Comparison of ENCODE assay signal across 29 cellular contexts in the genomic region with DNA sequence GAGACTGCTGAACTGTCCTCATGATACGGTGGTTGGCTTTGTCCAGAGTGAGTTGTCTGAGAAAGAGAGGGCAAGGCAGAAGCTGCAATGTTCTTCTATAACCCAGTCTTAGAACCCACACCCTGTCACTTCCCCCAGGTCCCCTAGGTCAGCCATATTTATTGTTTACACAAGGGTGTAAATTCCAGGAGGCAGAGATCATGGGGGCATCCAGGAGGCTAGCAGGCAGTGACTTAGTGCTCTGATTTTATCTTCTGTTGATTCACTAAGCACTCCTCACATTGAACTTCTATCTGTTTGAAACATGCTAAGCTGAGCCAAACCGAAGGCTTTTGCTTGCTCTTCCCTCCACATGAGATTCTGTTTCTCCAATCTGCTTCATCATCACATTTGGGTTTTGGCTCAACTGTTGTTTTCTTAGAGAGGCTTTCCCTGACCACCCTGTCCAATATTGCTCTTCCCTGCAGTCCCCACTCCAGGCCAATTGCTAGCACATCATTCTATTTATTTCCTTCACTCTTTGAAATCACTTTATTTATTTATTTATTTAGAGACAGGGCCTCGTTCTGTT. TPM values are rescaled to one million over a fixed set of nuclear protein-coding genes. Genes with fewer than 3 reads are reported as not detected.
"Had no signal": no experiment of that assay in that cellular context is flagged by ENCODE, and none has a peak within 500 bp of the region (broad histone marks: within the 10 kb centered on the region; RNA-seq: fewer than 3 reads in every experiment).

No MANE protein-coding gene starts in this region.

- H3K4me2 ChIP-seq: hepatocyte, neural progenitor cell had no signal

- H3K27ac ChIP-seq: heart right ventricle, hepatocyte, lower lobe of right lung, neural progenitor cell, ovary, prostate gland, sigmoid colon, spleen, suprapubic skin, thoracic aorta, tibial artery, upper lobe of right lung had no signal

- H3K4me1 ChIP-seq: heart right ventricle, lower lobe of right lung, neural progenitor cell, prostate gland, sigmoid colon, spleen, suprapubic skin, tibial artery, upper lobe of right lung had no signal

- H3K79me2 ChIP-seq: hepatocyte had no signal

- H3K27me3 ChIP-seq: hepatocyte, neural progenitor cell, ovary, sigmoid colon, spleen, tibial artery, upper lobe of right lung had no signal

- ATAC-seq: heart right ventricle; left cardiac atrium; left lobe of liver; lower lobe of right lung; natural killer cell; right cardiac atrium; stimulated activated effector memory CD8-positive, alpha-beta T cell treated with anti-CD3 and anti-CD28 coated beads, Interleukin-12 subunit alpha, Interleukin-12 subunit beta, amount 100 ng/mL, for 72 hours; upper lobe of right lung had no signal

- H3K9me3 ChIP-seq: lower lobe of right lung, ovary, prostate gland, sigmoid colon, suprapubic skin, tibial artery, upper lobe of right lung had no signal

- H3K4me3 ChIP-seq: heart right ventricle, hepatocyte, lower lobe of right lung, neural progenitor cell, ovary, prostate gland, sigmoid colon, spleen, suprapubic skin, thoracic aorta, tibial artery, upper lobe of right lung had no signal

- H3K9ac ChIP-seq: neural progenitor cell had no signal

- H2AFZ ChIP-seq: hepatocyte, neural progenitor cell had no signal

- H3K36me3 ChIP-seq: heart right ventricle, lower lobe of right lung, neural progenitor cell, ovary, prostate gland, sigmoid colon, spleen, suprapubic skin, thoracic aorta, tibial artery, upper lobe of right lung had no signal

- DNase-seq: heart right ventricle; islet precursor cell; left cardiac atrium; lower lobe of right lung; mammary epithelial cell; mesenchymal stem cell; naive B cell; natural killer cell; nephron progenitor cell; ovary; posterior cingulate gyrus; retina; right cardiac atrium; sigmoid colon; small intestine; spleen; stimulated activated CD4-positive, alpha-beta T cell treated with anti-CD3 and anti-CD28 coated beads, Interleukin-4, amount 100 ng/mL, for 24 hours; stimulated activated naive CD4-positive, alpha-beta T cell; tibial artery; upper lobe of right lung had no signal

- FAIRE-seq: small intestine, urothelium cell line had no signal

RNA-seq across cellular contexts. Expression of a gene that starts 34.3 kb away (rescaled TPM):
- total RNA-seq: lower lobe of right lung, mononuclear cell, upper lobe of right lung had no signal
